ENCODE assay signal across 8 cellular contexts in genomic region chr1:184805667-184806295, GRCh38. TPM values are rescaled to one million over a fixed set of nuclear protein-coding genes. Genes with fewer than 3 reads are reported as not detected.
A peak's percentile ranks its signal among the peaks of the same experiment; 100 is the strongest.
DNase-seq lines count a peak whose midpoint lies in the region; ATAC-seq lines count a peak whose summit lies in the region.

No MANE protein-coding gene starts in this region.

- DNase-seq in AML-193 (lab: John Stamatoyannopoulos, UW) = peak; percentile 74 to 80
- DNase-seq in NCI-H446 (lab: John Stamatoyannopoulos, UW) = peak; percentile 81 to 89
- DNase-seq in activated CD4-positive, alpha-beta T cell treated with anti-CD3 and anti-CD28 coated beads for 24 hours (ENCODE audit: low read depth in 2 of 2) = peak; percentile 82
- DNase-seq in cerebellum (ENCODE audit: low spot score) = peak; percentile 86
- DNase-seq in left lobe of liver (ENCODE audit: low spot score) = peak; percentile 87
- peak; percentile 66 for DNase-seq in stimulated activated CD4-positive, alpha-beta T cell treated with anti-CD3 and anti-CD28 coated beads, Interleukin-2, amount 100 ng/mL, for 4 hours (ENCODE audit: low read depth)

- ATAC-seq in GM19043 (IDR thresholded peaks at IDR 0.05; ENCODE audit: low read depth, unreplicated experiment) (peak; percentile 88), HG03342 (IDR thresholded peaks at IDR 0.05; ENCODE audit: unreplicated experiment) (peak; percentile 78), left lobe of liver (peak; percentile 97)

RNA-seq across cellular contexts. Expression of gene EDEM3, which starts 51.1 kb away (rescaled TPM):
- total RNA-seq in cerebellum (48.5 TPM), left lobe of liver (27.0 TPM)

Comparison
In these comparisons a context has a peak if more than half of its experiments do, and no peak if none do; other contexts are left out.
1. Peak in every context shown above with its lines: DNase-seq and ATAC-seq.